In the genomic region with DNA sequence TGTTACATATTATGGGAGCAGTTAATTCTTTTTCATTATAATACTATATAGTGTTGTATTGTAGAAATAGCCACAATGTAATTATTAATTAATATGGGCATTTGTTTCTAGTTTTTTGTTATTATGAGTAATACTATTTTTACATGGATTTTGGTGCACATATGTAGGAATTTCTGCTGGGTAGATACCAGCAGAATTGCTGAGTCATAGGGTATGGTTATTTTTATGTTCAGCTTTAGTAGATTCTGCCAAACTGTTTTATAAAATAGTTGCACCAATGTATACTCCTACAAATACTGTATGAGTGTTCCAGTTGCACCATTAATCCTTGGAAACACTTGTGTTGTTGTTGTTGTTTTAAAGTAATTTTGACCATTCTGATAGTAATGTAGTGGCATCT, we compare ENCODE assay signal across 20 cellular contexts.
"Had no signal": no experiment of that assay in that cellular context is flagged by ENCODE, and none has a peak within 500 bp of the region (broad histone marks: within the 10 kb centered on the region; RNA-seq: fewer than 3 reads in every experiment).

No MANE protein-coding gene starts in this region.

- H3K36me3 ChIP-seq: left ventricle myocardium inferior, lower lobe of right lung, tibial artery, upper lobe of left lung, uterus had no signal

- H3K4me2 ChIP-seq: smooth muscle cell had no signal

- H3K4me1 ChIP-seq: foreskin keratinocyte, left ventricle myocardium inferior, lower lobe of right lung, tibial artery, upper lobe of left lung, uterus had no signal

- H3K9me3 ChIP-seq: lower lobe of right lung, upper lobe of left lung had no signal

- H3K27me3 ChIP-seq: tibial artery, upper lobe of left lung, uterus had no signal

- DNase-seq: cortex of kidney; effector memory CD4-positive, alpha-beta T cell; foreskin keratinocyte; immature natural killer cell; kidney; left cardiac atrium; left ventricle myocardium inferior; lower lobe of right lung; natural killer cell; posterior cingulate gyrus; stimulated activated CD4-positive, alpha-beta T cell treated with anti-CD3 and anti-CD28 coated beads, Interleukin-4, amount 100 ng/mL, for 1 hour; stimulated activated CD8-positive, alpha-beta memory T cell treated with anti-CD3 and anti-CD28 coated beads, Interleukin-4, amount 100 ng/mL, for 48 hours; stimulated activated naive CD8-positive, alpha-beta T cell treated with anti-CD3 and anti-CD28 coated beads, Interleukin-15, Interleukin-2, amounts not matched to agents 100 U/mL and 50 U/mL, for 24 hours; tibial artery; upper lobe of left lung; uterus had no signal

- ATAC-seq: esophagus mucosa; foreskin keratinocyte; left cardiac atrium; lower lobe of right lung; natural killer cell; stimulated activated effector memory CD8-positive, alpha-beta T cell treated with anti-CD3 and anti-CD28 coated beads, Interleukin-12 subunit alpha, Interleukin-12 subunit beta, amount 100 ng/mL, for 72 hours; stimulated activated naive CD8-positive, alpha-beta T cell treated with anti-CD3 and anti-CD28 coated beads, Interleukin-15, Interleukin-2, amounts not matched to agents 100 U/mL and 50 U/mL, for 24 hours had no signal

- H3K4me3 ChIP-seq: left ventricle myocardium inferior, lower lobe of right lung, smooth muscle cell, tibial artery, upper lobe of left lung, uterus had no signal

- H3K27ac ChIP-seq: foreskin keratinocyte, left ventricle myocardium inferior, lower lobe of right lung, tibial artery, upper lobe of left lung, uterus had no signal

- FAIRE-seq: endometrium, kidney had no signal
